Comparison of ENCODE assay signal across 23 cellular contexts in the genomic region with DNA sequence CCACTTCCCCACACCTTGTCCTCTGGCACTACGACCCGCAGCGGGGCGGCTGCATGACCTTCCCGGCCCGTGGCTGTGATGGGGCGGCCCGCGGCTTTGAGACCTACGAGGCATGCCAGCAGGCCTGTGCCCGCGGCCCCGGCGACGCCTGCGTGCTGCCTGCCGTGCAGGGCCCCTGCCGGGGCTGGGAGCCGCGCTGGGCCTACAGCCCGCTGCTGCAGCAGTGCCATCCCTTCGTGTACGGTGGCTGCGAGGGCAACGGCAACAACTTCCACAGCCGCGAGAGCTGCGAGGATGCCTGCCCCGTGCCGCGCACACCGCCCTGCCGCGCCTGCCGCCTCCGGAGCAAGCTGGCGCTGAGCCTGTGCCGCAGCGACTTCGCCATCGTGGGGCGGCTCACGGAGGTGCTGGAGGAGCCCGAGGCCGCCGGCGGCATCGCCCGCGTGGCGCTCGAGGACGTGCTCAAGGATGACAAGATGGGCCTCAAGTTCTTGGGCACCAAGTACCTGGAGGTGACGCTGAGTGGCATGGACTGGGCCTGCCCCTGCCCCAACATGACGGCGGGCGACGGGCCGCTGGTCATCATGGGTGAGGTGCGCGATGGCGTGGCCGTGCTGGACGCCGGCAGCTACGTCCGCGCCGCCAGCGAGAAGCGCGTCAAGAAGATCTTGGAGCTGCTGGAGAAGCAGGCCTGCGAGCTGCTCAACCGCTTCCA. TPM values are rescaled to one million over a fixed set of nuclear protein-coding genes. Genes with fewer than 3 reads are reported as not detected.
"Had no signal": no experiment of that assay in that cellular context is flagged by ENCODE, and none has a peak within 500 bp of the region (broad histone marks: within the 10 kb centered on the region; RNA-seq: fewer than 3 reads in every experiment).

No MANE protein-coding gene starts in this region.

- H3K36me3 Mint-ChIP-seq: brain; naive thymus-derived CD4-positive, alpha-beta T cell had no signal

- H3K9me3 ChIP-seq: left lung, right atrium auricular region, suprapubic skin, transverse colon, vagina had no signal

- H3K27ac Mint-ChIP-seq: activated CD4-positive, alpha-beta T cell treated with anti-CD3 and anti-CD28 coated beads for 36 hours; activated CD8-positive, alpha-beta T cell treated with anti-CD3 and anti-CD28 coated beads, Interleukin-2, amount 10 ng/mL, durations not matched to agents 7 days and 5 days; activated naive CD4-positive, alpha-beta T cell treated with anti-CD3 and anti-CD28 coated beads, Interleukin-2, amount 10 ng/mL, durations not matched to agents 7 days and 5 days; activated naive CD8-positive, alpha-beta T cell treated with anti-CD3 and anti-CD28 coated beads, Interleukin-2, amount 50 U/mL, for 24 hours; effector memory CD8-positive, alpha-beta T cell; progenitor cell of endocrine pancreas; stimulated activated naive CD8-positive, alpha-beta T cell treated with anti-CD3 and anti-CD28 coated beads, Interleukin-15, amount 100 ng/mL, for 72 hours had no signal

- H3K36me3 ChIP-seq: transverse colon, vagina had no signal

- H3K27ac ChIP-seq: left lung, right atrium auricular region, skin epidermis, suprapubic skin, transverse colon, vagina had no signal

- H3K27me3 ChIP-seq: right atrium auricular region, suprapubic skin, transverse colon, vagina had no signal

- H3K4me3 ChIP-seq: left lung, right atrium auricular region, skin epidermis, suprapubic skin, transverse colon, vagina had no signal

- DNase-seq: activated CD4-positive, alpha-beta T cell treated with anti-CD3 and anti-CD28 coated beads for 36 hours; activated CD8-positive, alpha-beta T cell treated with anti-CD3 and anti-CD28 coated beads, Interleukin-2, amount 10 ng/mL, durations not matched to agents 7 days and 5 days; activated effector memory CD4-positive, alpha-beta T cell treated with Interleukin-2 at 50 U/mL for 16 hours; activated naive CD4-positive, alpha-beta T cell treated with anti-CD3 and anti-CD28 coated beads, Interleukin-2, amount 10 ng/mL, durations not matched to agents 7 days and 5 days; activated naive CD8-positive, alpha-beta T cell treated with anti-CD3 and anti-CD28 coated beads, Interleukin-2, amount 50 U/mL, for 24 hours; activated T-cell treated with anti-CD3 and anti-CD28 coated beads, Interleukin-2, amount 50 U/mL, for 24 hours; anterior cingulate cortex; effector memory CD8-positive, alpha-beta T cell; hippocampal formation; left lung; mammary epithelial cell; naive thymus-derived CD4-positive, alpha-beta T cell; stimulated activated CD4-positive, alpha-beta T cell treated with anti-CD3 and anti-CD28 coated beads, Interleukin-15, amount 100 ng/mL, for 24 hours; stimulated activated CD4-positive, alpha-beta T cell treated with anti-CD3 and anti-CD28 coated beads, Interleukin-2, amount 100 ng/mL, for 48 hours; stimulated activated naive CD8-positive, alpha-beta T cell treated with anti-CD3 and anti-CD28 coated beads, Interleukin-15, amount 100 ng/mL, for 72 hours; transverse colon had no signal

- H3K27me3 Mint-ChIP-seq: activated CD4-positive, alpha-beta T cell treated with anti-CD3 and anti-CD28 coated beads for 36 hours; activated T-cell treated with anti-CD3 and anti-CD28 coated beads, Interleukin-2, amount 50 U/mL, for 24 hours; progenitor cell of endocrine pancreas had no signal

- H3K9me3 Mint-ChIP-seq: activated naive CD4-positive, alpha-beta T cell treated with anti-CD3 and anti-CD28 coated beads, Interleukin-2, amount 10 ng/mL, durations not matched to agents 7 days and 5 days; activated naive CD8-positive, alpha-beta T cell treated with anti-CD3 and anti-CD28 coated beads, Interleukin-2, amount 50 U/mL, for 24 hours; activated T-cell treated with anti-CD3 and anti-CD28 coated beads, Interleukin-2, amount 50 U/mL, for 24 hours; stimulated activated naive CD8-positive, alpha-beta T cell treated with anti-CD3 and anti-CD28 coated beads, Interleukin-15, amount 100 ng/mL, for 72 hours had no signal

- ATAC-seq: activated CD4-positive, alpha-beta T cell treated with anti-CD3 and anti-CD28 coated beads for 36 hours; activated CD8-positive, alpha-beta T cell treated with anti-CD3 and anti-CD28 coated beads, Interleukin-2, amount 10 ng/mL, durations not matched to agents 7 days and 5 days; activated naive CD8-positive, alpha-beta T cell treated with anti-CD3 and anti-CD28 coated beads, Interleukin-2, amount 50 U/mL, for 24 hours; effector memory CD8-positive, alpha-beta T cell; left lung; naive thymus-derived CD4-positive, alpha-beta T cell; stimulated activated naive CD8-positive, alpha-beta T cell treated with anti-CD3 and anti-CD28 coated beads, Interleukin-15, amount 100 ng/mL, for 72 hours had no signal

RNA-seq across cellular contexts. Expression of a gene that starts 2.7 kb away (rescaled TPM):
- polyA plus RNA-seq: keratinocyte; mammary epithelial cell; naive thymus-derived CD4-positive, alpha-beta T cell had no signal
